8 cellular contexts compared by ENCODE assay signal in genomic region chr13:97224544-97225324, GRCh38. TPM values are rescaled to one million over a fixed set of nuclear protein-coding genes. Genes with fewer than 3 reads are reported as not detected.
A peak's percentile ranks its signal among the peaks of the same experiment; 100 is the strongest.
DNase-seq lines count a peak whose midpoint lies in the region; ATAC-seq lines count a peak whose summit lies in the region.

No MANE protein-coding gene starts in this region.

- intact Hi-C loops in left colon (cut with DNase I, micrococcal nuclease) (loop anchor here in 1 of 2 donors (5.0 to 10.0 kb wide), 3 partner anchors 112 to 210 kb away; partner anchors contain the start of gene RAP2A), posterior vena cava (cut with DNase I) (loop anchor here (5.0 to 10.0 kb wide), 3 partner anchors 60 to 118 kb away; no protein-coding TSS in a partner anchor)

- DNase-seq in NCI-H510A treated with DMSO at 0.1 percent for 48 hours (lab: John Stamatoyannopoulos, UW), result peak; percentile 53
- no peak for DNase-seq in NCI-H510A (lab: John Stamatoyannopoulos, UW)
- DNase-seq in NCI-H524 treated with DMSO at 0.1 percent for 48 hours (lab: John Stamatoyannopoulos, UW), result peak; percentile 19
- peak; percentile 79 for DNase-seq in astrocyte of the hippocampus (ENCODE audit: low read depth, low spot score)
- DNase-seq in left colon, result peak; percentile 49 to 66
- no peak for DNase-seq in substantia nigra (lab: John Stamatoyannopoulos, UW)
- no peak for DNase-seq in posterior vena cava (ENCODE audit: low spot score)

- peak overlapping the region; percentile 82 for H3K27ac ChIP-seq in substantia nigra (ENCODE audit: low read depth, low read length, poor library complexity, severe bottlenecking)

- ATAC-seq in left colon (peak; percentile 36), GM21515 (IDR thresholded peaks at IDR 0.05; ENCODE audit: unreplicated experiment) (no peak)

RNA-seq across cellular contexts. Expression of gene MBNL2, which starts 2.6 kb away (rescaled TPM):
- total RNA-seq in left colon, result 10 to 100 TPM; 31.4 to 50.1 TPM
- 100 to 1,000 TPM; 106 to 139 TPM for total RNA-seq in posterior vena cava

Comparison
In these comparisons a context has a peak if more than half of its experiments do, and no peak if none do; other contexts are left out.
1. DNase-seq: peak in NCI-H510A treated with DMSO at 0.1 percent for 48 hours (single experiment), NCI-H524 treated with DMSO at 0.1 percent for 48 hours (single experiment), astrocyte of the hippocampus (single experiment) and left colon (2 of 2); none in NCI-H510A (single experiment), substantia nigra (0 of 49) and posterior vena cava (single experiment).